Comparison of ENCODE assay signal across 16 cellular contexts in genomic region chr5:142864293-142865260, GRCh38.
DNase-seq lines count a peak whose midpoint lies in the region; ATAC-seq and TF ChIP-seq lines count a peak whose summit lies in the region.
"Had no signal": no experiment of that assay in that cellular context is flagged by ENCODE, and none has a peak within 500 bp of the region (broad histone marks: within the 10 kb centered on the region; RNA-seq: fewer than 3 reads in every experiment).

No MANE protein-coding gene starts in this region.

- no peak for ATAC-seq in central memory CD8-positive, alpha-beta T cell (replicated peaks; ENCODE audit: extremely low read depth, poor library complexity, severe bottlenecking)
- ATAC-seq in GM18517 (IDR thresholded peaks at IDR 0.05; ENCODE audit: unreplicated experiment), result no peak

- H3K27ac ChIP-seq in mammary epithelial cell (ENCODE audit: insufficient read depth, low read depth, low read length), result no peak overlapping the region
- H3K27ac ChIP-seq: lower lobe of right lung had no signal

- no peaks in the 10 kb centered on the region for H3K9me3 Mint-ChIP-seq in MCF 10A (ENCODE audit: unreplicated experiment)
- no peaks in the 10 kb centered on the region for H3K9me3 Mint-ChIP-seq in central memory CD8-positive, alpha-beta T cell
- no peaks in the 10 kb centered on the region for H3K9me3 Mint-ChIP-seq in immature natural killer cell
- no peaks in the 10 kb centered on the region for H3K9me3 Mint-ChIP-seq in type B pancreatic cell
- no peaks in the 10 kb centered on the region for H3K9me3 Mint-ChIP-seq in glutamatergic neuron (ENCODE audit: unreplicated experiment)

- peaks cover 23% of the 10 kb centered on the region for H3K4me1 Mint-ChIP-seq in MCF 10A (ENCODE audit: insufficient read depth, unreplicated experiment)
- H3K4me1 Mint-ChIP-seq in central memory CD8-positive, alpha-beta T cell, result peaks cover 77% of the 10 kb centered on the region
- peaks cover 85 to 95% of the 10 kb centered on the region in 2 donors for H3K4me1 Mint-ChIP-seq in immature natural killer cell
- H3K4me1 Mint-ChIP-seq in type B pancreatic cell (ENCODE audit: unreplicated experiment), result peaks cover 39% of the 10 kb centered on the region
- peaks cover 8% of the 10 kb centered on the region for H3K4me1 Mint-ChIP-seq in glutamatergic neuron (ENCODE audit: low read depth, unreplicated experiment)

- H3K27me3 Mint-ChIP-seq in MCF 10A (ENCODE audit: insufficient read depth, unreplicated experiment) (no peaks in the 10 kb centered on the region), immature natural killer cell (ENCODE audit: low read depth in 3 of 3) (peaks cover 0 to 5% (median 4%) of the 10 kb centered on the region in 3 donors), type B pancreatic cell (no peaks in the 10 kb centered on the region), glutamatergic neuron (ENCODE audit: unreplicated experiment) (peaks cover 4% of the 10 kb centered on the region)
- H3K27me3 Mint-ChIP-seq in central memory CD8-positive, alpha-beta T cell, result no peaks in the 10 kb centered on the region

- no peak overlapping the region for H2AFZ ChIP-seq in mammary epithelial cell (ENCODE audit: low read depth, low read length)

- POLR2A ChIA-PET in MCF 10A (lab: Yijun Ruan, JAX), result interaction anchor here (0.7 to 2.3 kb wide), 9 partner anchors 10 to 214 kb away, joined by 3 to 9 read pairs (median 3); partner anchors contain the start of gene ARHGAP26

- TF ChIP-seq CTCF in MCF 10A (IDR thresholded peaks at IDR 0.05; ENCODE audit: unreplicated experiment) (no peak), mammary epithelial cell (conservative IDR thresholded peaks at IDR 0.05 in 1 of 2, IDR thresholded peaks at IDR 0.05 in 1 of 2; ENCODE audit: extremely low read depth in 1 of 2, insufficient read depth in 1 of 2, low read depth in 1 of 2, low read length in 2 of 2) (no peak), type B pancreatic cell (conservative IDR thresholded peaks at IDR 0.05) (no peak), glutamatergic neuron (IDR thresholded peaks at IDR 0.05; ENCODE audit: partially characterized antibody, unreplicated experiment) (no peak)

- intact Hi-C loops in MCF 10A (cut with micrococcal nuclease) (no loop called here), mammary epithelial cell (cut with micrococcal nuclease) (loop anchor here (5.0 kb wide), 1 partner anchor 37 kb away; no protein-coding TSS in a partner anchor)

- H3K27ac Mint-ChIP-seq in MCF 10A (ENCODE audit: low read depth, unreplicated experiment) (peak overlapping the region; percentile 49), immature natural killer cell (peak overlapping the region in 4 of 6 donors; percentile 41 to 85 (median 72)), type B pancreatic cell (peak overlapping the region; percentile 92), glutamatergic neuron (ENCODE audit: unreplicated experiment) (no peak overlapping the region)
- H3K27ac Mint-ChIP-seq in central memory CD8-positive, alpha-beta T cell (ENCODE audit: low read depth), result peak overlapping the region; percentile 47

- H3K4me1 ChIP-seq in mammary epithelial cell (ENCODE audit: insufficient read depth, low read length), result peaks cover 4% of the 10 kb centered on the region
- H3K4me1 ChIP-seq: HAP-1 had no signal

- CTCF ChIA-PET in MCF 10A (lab: Yijun Ruan, JAX) (interaction anchor here (0.6 to 3.9 kb wide), 19 partner anchors 8 to 152 kb away, joined by 3 to 61 read pairs (median 5); partner anchors contain the start of gene ARHGAP26), mammary epithelial cell (lab: Charles Lee; ENCODE audit: low non-redundant PET) (interaction anchor here (0.6 kb wide), 1 partner anchor 151 kb away, joined by 3 read pairs; no protein-coding TSS in a partner anchor)

- H3K4me3 Mint-ChIP-seq in MCF 10A (ENCODE audit: unreplicated experiment), result no peak overlapping the region
- no peak overlapping the region for H3K4me3 Mint-ChIP-seq in central memory CD8-positive, alpha-beta T cell
- no peak overlapping the region for H3K4me3 Mint-ChIP-seq in immature natural killer cell
- peak overlapping the region; percentile 72 for H3K4me3 Mint-ChIP-seq in type B pancreatic cell
- H3K4me3 Mint-ChIP-seq in glutamatergic neuron (ENCODE audit: unreplicated experiment), result no peak overlapping the region

- H3K27me3 ChIP-seq in mammary epithelial cell (ENCODE audit: insufficient read depth, low read length), result no peaks in the 10 kb centered on the region

- no peak overlapping the region for H3K4me2 ChIP-seq in mammary epithelial cell (ENCODE audit: insufficient read depth, low read depth, low read length)

- H3K9ac ChIP-seq in mammary epithelial cell (ENCODE audit: insufficient read depth, low read length), result no peak overlapping the region

- 90% methylated on average over 13 of the region's 13 CpGs for WGBS in mammary epithelial cell (ENCODE audit: low coverage, missing lambda C conversion rate)

- dilution Hi-C loops in mammary epithelial cell (cut with HindIII; ENCODE audit: low sequenced_read_pairs), result no loop called here

- no peaks in the 10 kb centered on the region for H3K79me2 ChIP-seq in mammary epithelial cell (ENCODE audit: insufficient read depth, low read length)

- H3K36me3 ChIP-seq in mammary epithelial cell (ENCODE audit: insufficient read depth, low read length), result no peaks in the 10 kb centered on the region
- H3K36me3 ChIP-seq: HAP-1, lower lobe of right lung had no signal

- no peaks in the 10 kb centered on the region for H4K20me1 ChIP-seq in mammary epithelial cell (ENCODE audit: insufficient read depth, low read length)

- no TSS peak for BruUV-seq in MCF 10A (replicated peaks; lab: Mats Ljungman, UMichigan)
- no TSS peak for BruUV-seq in mammary epithelial cell (replicated peaks; lab: Mats Ljungman, UMichigan)

- H3K9me3 ChIP-seq in mammary epithelial cell (replicated peaks; ENCODE audit: insufficient read depth, low read length), result no peaks in the 10 kb centered on the region
- H3K9me3 ChIP-seq: HAP-1, lower lobe of right lung had no signal

- DNase-seq in MCF 10A (ENCODE audit: unreplicated experiment) (no peak), mammary epithelial cell (no peak), immature natural killer cell (no peak), type B pancreatic cell (ENCODE audit: extremely low spot score, unreplicated experiment) (no peak), NCI-H1436 treated with DMSO at 0.1 percent for 48 hours (lab: John Stamatoyannopoulos, UW) (no peak), glutamatergic neuron (no peak)
- DNase-seq in central memory CD8-positive, alpha-beta T cell (ENCODE audit: low spot score in 2 of 2), result no peak
- DNase-seq: anterior cingulate cortex; effector CD4-positive, alpha-beta T cell; lower lobe of right lung; NCI-H1105; NCI-H345; stimulated activated CD4-positive, alpha-beta T cell treated with anti-CD3 and anti-CD28 coated beads, Interleukin-15, amount 100 ng/mL, for 24 hours; stimulated activated CD8-positive, alpha-beta memory T cell treated with anti-CD3 and anti-CD28 coated beads, Interleukin-4, amount 100 ng/mL, for 48 hours had no signal

- in situ Hi-C loops in mammary epithelial cell (cut with MboI; ENCODE audit: low sequenced_read_pairs in 2 of 2), result no loop called here

- H3K36me3 Mint-ChIP-seq in MCF 10A (ENCODE audit: insufficient read depth, unreplicated experiment), result no peaks in the 10 kb centered on the region
- H3K36me3 Mint-ChIP-seq in central memory CD8-positive, alpha-beta T cell (ENCODE audit: insufficient read depth), result peaks cover 3% of the 10 kb centered on the region
- no peaks in the 10 kb centered on the region for H3K36me3 Mint-ChIP-seq in immature natural killer cell
- H3K36me3 Mint-ChIP-seq in type B pancreatic cell, result no peaks in the 10 kb centered on the region
- no peaks in the 10 kb centered on the region for H3K36me3 Mint-ChIP-seq in glutamatergic neuron (ENCODE audit: unreplicated experiment)

- no peak overlapping the region for H3K4me3 ChIP-seq in mammary epithelial cell (replicated peaks in 1 of 3; ENCODE audit: insufficient read depth in 1 of 3, low read depth in 2 of 3, low read length in 3 of 3)
- H3K4me3 ChIP-seq: HAP-1, lower lobe of right lung had no signal
